1 cellular context compared by ENCODE assay signal in the genomic region with DNA sequence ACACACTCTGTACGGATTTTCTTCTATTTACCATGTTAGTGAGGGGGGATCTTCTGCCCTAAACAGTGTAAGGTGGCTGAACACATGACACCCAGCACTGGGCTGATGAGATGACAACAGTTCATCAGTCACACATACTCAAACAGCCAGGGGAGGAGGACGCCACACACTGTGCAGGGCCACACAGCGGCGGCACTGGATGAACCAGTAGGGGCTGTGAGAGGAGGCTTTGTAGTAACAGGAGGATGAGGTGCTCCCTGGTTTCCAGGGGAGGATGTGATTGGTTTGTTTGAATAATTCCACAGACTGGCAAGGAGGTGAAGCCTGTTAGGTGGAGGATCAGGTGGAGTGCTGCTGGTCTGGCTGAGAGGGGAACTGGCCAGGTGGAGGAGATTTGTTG.
TF ChIP-seq lines count a peak whose summit lies in the region.

No MANE protein-coding gene starts in this region.

TF ChIP-seq in A549, 52 proteins besides CTCF, POLR2A, EP300 and RAD21 (continued from another document):
- TF ChIP-seq, protein P1, sequence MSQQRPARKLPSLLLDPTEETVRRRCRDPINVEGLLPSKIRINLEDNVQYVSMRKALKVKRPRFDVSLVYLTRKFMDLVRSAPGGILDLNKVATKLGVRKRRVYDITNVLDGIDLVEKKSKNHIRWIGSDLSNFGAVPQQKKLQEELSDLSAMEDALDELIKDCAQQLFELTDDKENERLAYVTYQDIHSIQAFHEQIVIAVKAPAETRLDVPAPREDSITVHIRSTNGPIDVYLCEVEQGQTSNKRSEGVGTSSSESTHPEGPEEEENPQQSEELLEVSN (IDR thresholded peaks at IDR 0.05; ENCODE audit: borderline replicate concordance, low read depth): no peak
